ENCODE assay signal across 14 cellular contexts in genomic region chr1:101220906-101221305, GRCh38.
"Had no signal": no experiment of that assay in that cellular context is flagged by ENCODE, and none has a peak within 500 bp of the region (broad histone marks: within the 10 kb centered on the region; RNA-seq: fewer than 3 reads in every experiment).

No MANE protein-coding gene starts in this region.

- H3K27ac ChIP-seq: coronary artery, esophagus squamous epithelium, hepatocyte, pancreas, sigmoid colon had no signal

- H2AFZ ChIP-seq: hepatocyte had no signal

- H3K4me1 ChIP-seq: esophagus squamous epithelium, pancreas had no signal

- H3K27me3 ChIP-seq: esophagus squamous epithelium, hepatocyte, pancreas, sigmoid colon had no signal

- H3K9me3 ChIP-seq: esophagus squamous epithelium, pancreas, sigmoid colon had no signal

- DNase-seq: activated CD4-positive, alpha-beta T cell treated with anti-CD3 and anti-CD28 coated beads, Interleukin-2, amount 50 U/mL, for 48 hours; activated naive CD4-positive, alpha-beta T cell treated with anti-CD3 and anti-CD28 coated beads, Interleukin-2, amount 50 U/mL, for 16 hours; effector CD4-positive, alpha-beta T cell; esophagus squamous epithelium; islet precursor cell; naive B cell; pancreas; sigmoid colon; T-helper 1 cell had no signal

- H3K27me3 Mint-ChIP-seq: brain; central memory CD8-positive, alpha-beta T cell; naive B cell had no signal

- ATAC-seq: pancreas had no signal

- H3K4me2 ChIP-seq: hepatocyte had no signal

- H3K36me3 Mint-ChIP-seq: brain; naive B cell; stimulated activated effector memory CD8-positive, alpha-beta T cell treated with anti-CD3 and anti-CD28 coated beads, Interleukin-12 subunit alpha, Interleukin-12 subunit beta, amount 100 ng/mL, for 72 hours had no signal

- H3K4me3 ChIP-seq: coronary artery, esophagus squamous epithelium, hepatocyte, pancreas, sigmoid colon had no signal

- H3K9me3 Mint-ChIP-seq: brain; central memory CD8-positive, alpha-beta T cell; naive B cell; stimulated activated effector memory CD8-positive, alpha-beta T cell treated with anti-CD3 and anti-CD28 coated beads, Interleukin-12 subunit alpha, Interleukin-12 subunit beta, amount 100 ng/mL, for 72 hours had no signal

- H3K36me3 ChIP-seq: esophagus squamous epithelium, pancreas, sigmoid colon had no signal
